Comparison of ENCODE assay signal across 8 cellular contexts in genomic region chr15:73633991-73634495, GRCh38. TPM values are rescaled to one million over a fixed set of nuclear protein-coding genes. Genes with fewer than 3 reads are reported as not detected.
DNase-seq lines count a peak whose midpoint lies in the region; ATAC-seq and TF ChIP-seq lines count a peak whose summit lies in the region.

No MANE protein-coding gene starts in this region.

- H3K9me3 Mint-ChIP-seq in activated naive CD8-positive, alpha-beta T cell treated with anti-CD3 and anti-CD28 coated beads, Interleukin-2, amount 50 U/mL, for 24 hours, result no peaks in the 10 kb centered on the region

- H3K36me3 Mint-ChIP-seq in activated naive CD8-positive, alpha-beta T cell treated with anti-CD3 and anti-CD28 coated beads, Interleukin-2, amount 50 U/mL, for 24 hours (ENCODE audit: low read depth), result no peaks in the 10 kb centered on the region

- peak overlapping the region; percentile 80 for H3K27ac Mint-ChIP-seq in activated naive CD8-positive, alpha-beta T cell treated with anti-CD3 and anti-CD28 coated beads, Interleukin-2, amount 50 U/mL, for 24 hours

- H3K27me3 Mint-ChIP-seq in activated naive CD8-positive, alpha-beta T cell treated with anti-CD3 and anti-CD28 coated beads, Interleukin-2, amount 50 U/mL, for 24 hours, result peaks cover 15% of the 10 kb centered on the region

- no peak overlapping the region; the same call in 1 of the 2 replicates for H3K4me3 ChIP-seq in HL-60 (replicated peaks; ENCODE audit: insufficient read depth, low read length)

- H3K27ac ChIP-seq in HL-60 (replicated peaks) (peak overlapping the region; percentile 75), temporal lobe (ENCODE audit: low read depth, low read length) (peak overlapping the region; percentile 86)

- peaks cover 61% of the 10 kb centered on the region for H3K4me1 Mint-ChIP-seq in activated naive CD8-positive, alpha-beta T cell treated with anti-CD3 and anti-CD28 coated beads, Interleukin-2, amount 50 U/mL, for 24 hours

- H3K27me3 ChIP-seq in HL-60 (ENCODE audit: insufficient read depth, poor library complexity, severe bottlenecking), result peaks cover 4% of the 10 kb centered on the region

- TF ChIP-seq CTCF in HL-60 (IDR thresholded peaks at IDR 0.05; ENCODE audit: insufficient read depth, low read length), result no peak

- DNase-seq in A172 (ENCODE audit: low spot score) (peak; percentile 90), HL-60 (ENCODE audit: low read depth in 1 of 2, low spot score in 1 of 2) (no peak), islet precursor cell (peak; percentile 95)
- DNase-seq in activated naive CD8-positive, alpha-beta T cell treated with anti-CD3 and anti-CD28 coated beads, Interleukin-2, amount 50 U/mL, for 24 hours, result no peak
- DNase-seq in activated CD4-positive, CD25-positive, alpha-beta regulatory T cell treated with anti-CD3 and anti-CD28 coated beads, Interleukin-2, amount 50 U/mL, for 72 hours, result no peak

- ATAC-seq in activated naive CD8-positive, alpha-beta T cell treated with anti-CD3 and anti-CD28 coated beads, Interleukin-2, amount 50 U/mL, for 24 hours, result no peak
- ATAC-seq in GM18873 (IDR thresholded peaks at IDR 0.05; ENCODE audit: low FRiP score, unreplicated experiment), result no peak
- no peak for ATAC-seq in HG03565 (IDR thresholded peaks at IDR 0.05; ENCODE audit: unreplicated experiment)

- peak overlapping the region; percentile 86 for H3K4me3 Mint-ChIP-seq in activated naive CD8-positive, alpha-beta T cell treated with anti-CD3 and anti-CD28 coated beads, Interleukin-2, amount 50 U/mL, for 24 hours

RNA-seq across cellular contexts. Expression of gene NPTN, which starts 0.9 kb away (rescaled TPM):
- 77.2 and 99.0 TPM in 2 replicates for total RNA-seq in A172 (2014; rRNA removed; shearing (Covaris generic))
- 80.2 TPM for total RNA-seq in temporal lobe

RNA-seq across cellular contexts. Expression of gene CD276, which starts 50.1 kb away (rescaled TPM):
- 121 and 158 TPM in 2 replicates for total RNA-seq in A172 (2014; rRNA removed; shearing (Covaris generic))
- 36.6 TPM for total RNA-seq in temporal lobe

Comparison
In these comparisons a context has a peak if more than half of its experiments do, and no peak if none do; other contexts are left out.
1. DNase-seq: peak in A172 (single experiment) and islet precursor cell (single experiment); none in HL-60 (0 of 2), activated naive CD8-positive, alpha-beta T cell treated with anti-CD3 and anti-CD28 coated beads, Interleukin-2, amount 50 U/mL, for 24 hours (single experiment) and activated CD4-positive, CD25-positive, alpha-beta regulatory T cell treated with anti-CD3 and anti-CD28 coated beads, Interleukin-2, amount 50 U/mL, for 72 hours (single experiment).